9 cellular contexts compared by ENCODE assay signal in genomic region chr6:39725632-39725997, GRCh38. TPM values are rescaled to one million over a fixed set of nuclear protein-coding genes. Genes with fewer than 3 reads are reported as not detected.
A peak's percentile ranks its signal among the peaks of the same experiment; 100 is the strongest.
DNase-seq lines count a peak whose midpoint lies in the region; ATAC-seq, FAIRE-seq and TF ChIP-seq lines count a peak whose summit lies in the region.
"Had no signal": no experiment of that assay in that cellular context is flagged by ENCODE, and none has a peak within 500 bp of the region (broad histone marks: within the 10 kb centered on the region; RNA-seq: fewer than 3 reads in every experiment).

No MANE protein-coding gene starts in this region.

- H3K27ac ChIP-seq in tibial artery = peak overlapping the region; percentile 67 to 74

- no peaks in the 10 kb centered on the region for H3K9me3 Mint-ChIP-seq in activated T-cell treated with anti-CD3 and anti-CD28 coated beads, Interleukin-2, amount 50 U/mL, for 4 hours
- H3K9me3 Mint-ChIP-seq in brain = peaks cover 0 to 3% (median 0%) of the 10 kb centered on the region in 5 experiments
- H3K9me3 Mint-ChIP-seq in mesothelial cell of epicardium = no peaks in the 10 kb centered on the region

- intact Hi-C loops in tibial artery (cut with DNase I; ENCODE audit: low total_unique reads) = loop anchor here (10.0 kb wide), 1 partner anchor 49 kb away; no protein-coding TSS in a partner anchor

- H3K4me3 ChIP-seq in tibial artery = peak overlapping the region; percentile 68 to 98

- H3K27me3 ChIP-seq in tibial artery = no peaks in the 10 kb centered on the region

- no peaks in the 10 kb centered on the region for H3K36me3 ChIP-seq in tibial artery

- peaks cover 6% of the 10 kb centered on the region for H3K4me1 Mint-ChIP-seq in activated T-cell treated with anti-CD3 and anti-CD28 coated beads, Interleukin-2, amount 50 U/mL, for 4 hours (ENCODE audit: low read depth)
- no peaks in the 10 kb centered on the region for H3K4me1 Mint-ChIP-seq in brain
- peaks cover 2% of the 10 kb centered on the region for H3K4me1 Mint-ChIP-seq in mesothelial cell of epicardium

- FAIRE-seq in D721Med (lab: Jason Lieb, UNC) = no peak

- H3K27ac Mint-ChIP-seq in brain = peak overlapping the region in 3 of 5 experiments; percentile 86 to 95 (median 92)
- H3K27ac Mint-ChIP-seq in mesothelial cell of epicardium = peak overlapping the region; percentile 39

- H3K27me3 Mint-ChIP-seq in activated T-cell treated with anti-CD3 and anti-CD28 coated beads, Interleukin-2, amount 50 U/mL, for 4 hours (ENCODE audit: low read depth) = peaks cover 6% of the 10 kb centered on the region
- peaks cover 4% of the 10 kb centered on the region for H3K27me3 Mint-ChIP-seq in brain
- H3K27me3 Mint-ChIP-seq in mesothelial cell of epicardium (ENCODE audit: low read depth) = peaks cover 9% of the 10 kb centered on the region

- H3K9me3 ChIP-seq in tibial artery = no peaks in the 10 kb centered on the region

- DNase-seq in activated T-cell treated with anti-CD3 and anti-CD28 coated beads, Interleukin-2, amount 50 U/mL, for 4 hours = no peak
- DNase-seq in activated T-cell treated with anti-CD3 and anti-CD28 coated beads, Interleukin-2, amount 50 U/mL, for 1 hour = no peak
- DNase-seq in mesothelial cell of epicardium (ENCODE audit: low spot score in 2 of 2, unreplicated experiment in 2 of 2) (no peak), tibial artery (no peak), D721Med (ENCODE audit: insufficient read length, low spot score) (no peak), NCI-H2171 treated with DMSO at 0.1 percent for 48 hours (lab: John Stamatoyannopoulos, UW) (no peak)

- TF ChIP-seq CTCF in brain (conservative IDR thresholded peaks at IDR 0.05) (no peak), mesothelial cell of epicardium (IDR thresholded peaks at IDR 0.05; ENCODE audit: unreplicated experiment) (no peak), tibial artery (IDR thresholded peaks at IDR 0.05) (no peak), D721Med (IDR thresholded peaks at IDR 0.05; ENCODE audit: insufficient read depth, missing control alignments) (no peak)

- ATAC-seq in activated T-cell treated with anti-CD3 and anti-CD28 coated beads, Interleukin-2, amount 50 U/mL, for 4 hours = no peak
- no peak for ATAC-seq in HG03442 (IDR thresholded peaks at IDR 0.05; ENCODE audit: unreplicated experiment)

- peak overlapping the region; percentile 90 for H3K4me3 Mint-ChIP-seq in activated T-cell treated with anti-CD3 and anti-CD28 coated beads, Interleukin-2, amount 50 U/mL, for 4 hours
- H3K4me3 Mint-ChIP-seq in brain (peak overlapping the region; percentile 69 to 99 (median 96)), mesothelial cell of epicardium (peak overlapping the region; percentile 99)

- no peaks in the 10 kb centered on the region for H3K36me3 Mint-ChIP-seq in activated T-cell treated with anti-CD3 and anti-CD28 coated beads, Interleukin-2, amount 50 U/mL, for 4 hours (ENCODE audit: insufficient read depth)
- H3K36me3 Mint-ChIP-seq in brain = no peaks in the 10 kb centered on the region
- H3K36me3 Mint-ChIP-seq in mesothelial cell of epicardium = no peaks in the 10 kb centered on the region

- peaks cover 0 to 5% (median 1%) of the 10 kb centered on the region in 4 donors for H3K4me1 ChIP-seq in tibial artery

RNA-seq across cellular contexts. Expression of gene KIF6, which starts 0.4 kb away (rescaled TPM):
- total RNA-seq in activated T-cell treated with anti-CD3 and anti-CD28 coated beads, Interleukin-2, amount 50 U/mL, for 4 hours = under 1 TPM; 0.18 to 0.41 (median 0.40) TPM
- 3.3 TPM for polyA plus RNA-seq in brain (ENCODE audit: insufficient read depth, low read depth, low replicate concordance)
- total RNA-seq in mesothelial cell of epicardium = 1.2 to 1.4 TPM (median 1.3 TPM) in 3 replicates
- total RNA-seq: LHCN-M2 had no signal
